In genomic region chr1:12177999-12178441, GRCh38 we compare ENCODE assay signal across 8 cellular contexts. TPM values are rescaled to one million over a fixed set of nuclear protein-coding genes. Genes with fewer than 3 reads are reported as not detected.
DNase-seq lines count a peak whose midpoint lies in the region; ATAC-seq and TF ChIP-seq lines count a peak whose summit lies in the region.

No MANE protein-coding gene starts in this region.

- intact Hi-C loops in right lobe of liver (cut with DNase I): no loop called here

- 2% methylated on average over 9 of the region's 14 CpGs for WGBS in right lobe of liver (ENCODE audit: insufficient coverage, low coverage, low lambda C conversion rate, missing lambda C conversion rate)

- H3K9me3 ChIP-seq in right lobe of liver: no peaks in the 10 kb centered on the region

- TF ChIP-seq CTCF in right lobe of liver (IDR thresholded peaks at IDR 0.05): no peak

- H3K27me3 ChIP-seq in right lobe of liver: no peaks in the 10 kb centered on the region

- peaks cover 0 to 60% (median 25%) of the 10 kb centered on the region in 4 donors for H3K4me1 ChIP-seq in right lobe of liver

- H3K27ac ChIP-seq in right lobe of liver: peak overlapping the region; percentile 84 to 93 (median 92)

- peak; percentile 34 to 42 (median 37) for ATAC-seq in right lobe of liver

- no peaks in the 10 kb centered on the region for H3K36me3 ChIP-seq in right lobe of liver

- peak; percentile 59 for TF ChIP-seq POLR2A in right lobe of liver (IDR thresholded peaks at IDR 0.05)

- DNase-seq in HK-2 (ENCODE audit: unreplicated experiment) (peak; percentile 71), T-helper 2 cell (peak; percentile 68 to 94 (median 92)), amniotic stem cell (lab: John Stamatoyannopoulos, UW) (peak; percentile 49), right lobe of liver (peak; percentile 81 to 83 (median 81)), hippocampal formation (lab: John Stamatoyannopoulos, UW) (no peak), KG1 (lab: John Stamatoyannopoulos, UW) (no peak), HuH-7.5 (ENCODE audit: low spot score) (no peak)
- peak; percentile 93 to 94 for DNase-seq in stimulated activated CD8-positive, alpha-beta memory T cell treated with anti-CD3 and anti-CD28 coated beads, Interleukin-15, amount 100 ng/mL, for 4 hours (ENCODE audit: low read depth in 2 of 2)

- no peak overlapping the region for H3K4me3 ChIP-seq in right lobe of liver

RNA-seq across cellular contexts. Expression of gene TNFRSF1B, which starts 11.2 kb away (rescaled TPM):
- total RNA-seq in right lobe of liver: 10 to 100 TPM; 12.9 to 56.9 (median 26.5) TPM

RNA-seq across cellular contexts. Expression of gene VPS13D, which starts 51.8 kb away (rescaled TPM):
- 10 to 100 TPM; 25.9 to 36.9 (median 30.8) TPM for total RNA-seq in right lobe of liver

Comparison
In these comparisons a context has a peak if more than half of its experiments do, and no peak if none do; other contexts are left out.
1. DNase-seq: peak in HK-2 (single experiment), T-helper 2 cell (5 of 5), amniotic stem cell (single experiment), right lobe of liver (3 of 3) and stimulated activated CD8-positive, alpha-beta memory T cell treated with anti-CD3 and anti-CD28 coated beads, Interleukin-15, amount 100 ng/mL, for 4 hours (2 of 2); none in hippocampal formation (0 of 2), KG1 (single experiment) and HuH-7.5 (single experiment).